17 cellular contexts compared by ENCODE assay signal in genomic region chr12:78179346-78179745, GRCh38.
"Had no signal": no experiment of that assay in that cellular context is flagged by ENCODE, and none has a peak within 500 bp of the region (broad histone marks: within the 10 kb centered on the region; RNA-seq: fewer than 3 reads in every experiment).

No MANE protein-coding gene starts in this region.

- H3K27ac ChIP-seq: brain microvascular endothelial cell, esophagus muscularis mucosa, gastroesophageal sphincter, heart left ventricle, left ventricle myocardium inferior, prostate gland, skin epidermis, suprapubic skin, upper lobe of left lung had no signal

- DNase-seq: activated B cell treated with CpG ODN at 0.5 μM for 24 hours; activated CD4-positive, alpha-beta T cell treated with anti-CD3 and anti-CD28 coated beads, Interleukin-2, amount 10 ng/mL, durations not matched to agents 24 days and 14 days; activated CD8-positive, alpha-beta T cell treated with anti-CD3 and anti-CD28 coated beads, Interleukin-2, amount 10 ng/mL, durations not matched to agents 7 days and 5 days; activated naive CD4-positive, alpha-beta T cell treated with anti-CD3 and anti-CD28 coated beads for 36 hours; activated T-cell treated with anti-CD3 and anti-CD28 coated beads, Interleukin-2, amount 50 U/mL, for 24 hours; brain microvascular endothelial cell; effector memory CD4-positive, alpha-beta T cell; heart left ventricle; left ventricle myocardium inferior; right cardiac atrium; stimulated activated naive CD8-positive, alpha-beta T cell treated with anti-CD3 and anti-CD28 coated beads, Interleukin-15, amount 100 ng/mL, for 72 hours; upper lobe of left lung had no signal

- ATAC-seq: activated CD8-positive, alpha-beta T cell treated with anti-CD3 and anti-CD28 coated beads, Interleukin-2, amount 10 ng/mL, durations not matched to agents 7 days and 5 days; gastroesophageal sphincter; heart left ventricle; right cardiac atrium; stimulated activated naive CD8-positive, alpha-beta T cell treated with anti-CD3 and anti-CD28 coated beads, Interleukin-15, amount 100 ng/mL, for 72 hours had no signal
